ENCODE assay signal across 7 cellular contexts in genomic region chr3:51024765-51025681, GRCh38.
DNase-seq lines count a peak whose midpoint lies in the region; ATAC-seq, FAIRE-seq and TF ChIP-seq lines count a peak whose summit lies in the region.

No MANE protein-coding gene starts in this region.

- no peaks in the 10 kb centered on the region for H3K36me3 ChIP-seq in H1 (ENCODE audit: control insufficient read depth in 2 of 4, insufficient read depth in 4 of 4, low read length in 3 of 4)
- no peaks in the 10 kb centered on the region for H3K36me3 ChIP-seq in smooth muscle cell (ENCODE audit: low read depth)

- H4K91ac ChIP-seq in H1 (replicated peaks; ENCODE audit: insufficient read length, low read length) = no peak overlapping the region

- POLR2A ChIA-PET in activated CD4-positive, alpha-beta T cell treated with anti-CD3 and anti-CD28 coated beads for 36 hours (lab: Charles Lee) = interaction anchor here (0.6 kb wide), 1 partner anchor 618 kb away, joined by 3 read pairs; no protein-coding TSS in a partner anchor
- POLR2A ChIA-PET in H1 (lab: Charles Lee; ENCODE audit: partially characterized antibody) = no interaction called here

- peaks cover 38% of the 10 kb centered on the region for H3K4me1 Mint-ChIP-seq in activated CD4-positive, alpha-beta T cell treated with anti-CD3 and anti-CD28 coated beads for 36 hours
- no peaks in the 10 kb centered on the region for H3K4me1 Mint-ChIP-seq in chondrocyte (ENCODE audit: low read depth)

- peak; percentile 87 for DNase-seq in Jurkat, Clone E6-1 (ENCODE audit: low read depth, low spot score)
- DNase-seq in activated CD4-positive, alpha-beta T cell treated with anti-CD3 and anti-CD28 coated beads for 36 hours = peak; percentile 77
- no peak for DNase-seq in H1 (ENCODE audit: low read depth in 1 of 2, low spot score in 2 of 2)
- DNase-seq in stimulated activated CD4-positive, alpha-beta T cell treated with anti-CD3 and anti-CD28 coated beads, TNF-alpha, amount 100 ng/mL, for 24 hours (ENCODE audit: low read depth in 3 of 3) = peak; percentile 30 to 60 (median 38)
- DNase-seq in NCI-H345 (lab: John Stamatoyannopoulos, UW) = no peak
- no peak for DNase-seq in chondrocyte (ENCODE audit: low spot score)
- no peak for DNase-seq in smooth muscle cell (lab: John Stamatoyannopoulos, UW; ENCODE audit: unreplicated experiment)

- TF ChIP-seq CTCF in H1 (IDR thresholded peaks at IDR 0.05; ENCODE audit: control extremely low read depth in 1 of 3, insufficient read depth in 1 of 3, low read depth in 1 of 3, low read length in 3 of 3) (no peak), chondrocyte (IDR thresholded peaks at IDR 0.05) (no peak), smooth muscle cell (IDR thresholded peaks at IDR 0.05; ENCODE audit: borderline replicate concordance, insufficient read depth, poor library complexity, severe bottlenecking) (no peak)

- no peak overlapping the region for H4K5ac ChIP-seq in H1 (ENCODE audit: insufficient read length, low read depth, low read length)

- H3K27me3 Mint-ChIP-seq in activated CD4-positive, alpha-beta T cell treated with anti-CD3 and anti-CD28 coated beads for 36 hours = no peaks in the 10 kb centered on the region
- H3K27me3 Mint-ChIP-seq in chondrocyte (ENCODE audit: low read depth) = no peaks in the 10 kb centered on the region

- no peak overlapping the region for H3K56ac ChIP-seq in H1 (replicated peaks; ENCODE audit: insufficient read length, low read depth, low read length)

- no peak overlapping the region for H2AK5ac ChIP-seq in H1 (ENCODE audit: low read depth, low read length)

- no peak overlapping the region for H2BK20ac ChIP-seq in H1 (ENCODE audit: low read length)

- FAIRE-seq in H1 (lab: Jason Lieb, UNC) = no peak

- H3K4me1 ChIP-seq in H1 (replicated peaks in 1 of 4; ENCODE audit: control insufficient read depth in 3 of 4, insufficient read depth in 4 of 4, low read length in 3 of 4) = peaks cover 0 to 6% (median 1%) of the 10 kb centered on the region in 4 experiments; a peak in 2 of 7 replicates
- no peaks in the 10 kb centered on the region for H3K4me1 ChIP-seq in smooth muscle cell (ENCODE audit: low read depth)

- peaks cover 2% of the 10 kb centered on the region for H3K36me3 Mint-ChIP-seq in activated CD4-positive, alpha-beta T cell treated with anti-CD3 and anti-CD28 coated beads for 36 hours (ENCODE audit: low read depth)
- H3K36me3 Mint-ChIP-seq in chondrocyte (ENCODE audit: low read depth) = no peaks in the 10 kb centered on the region

- H2BK12ac ChIP-seq in H1 (ENCODE audit: low read depth, low read length) = no peak overlapping the region

- H3K4me3 ChIP-seq in Jurkat, Clone E6-1 (ENCODE audit: low read length) = peak overlapping the region; percentile 34
- H3K4me3 ChIP-seq in H1 (ENCODE audit: extremely low read depth in 1 of 4, insufficient read depth in 2 of 4, low read depth in 3 of 4, low read length in 4 of 4) (no peak overlapping the region), smooth muscle cell (no peak overlapping the region)

- no peak for TF ChIP-seq EP300 in H1 (IDR thresholded peaks at IDR 0.05; ENCODE audit: borderline replicate concordance in 1 of 2, low read depth in 2 of 2, low read length in 2 of 2)

- H4K8ac ChIP-seq in H1 (ENCODE audit: extremely low read depth, insufficient read depth, low read length) = no peak overlapping the region

- H3K18ac ChIP-seq in H1 (ENCODE audit: extremely low read depth, low read length) = peak overlapping the region; percentile 48; the same call in 1 of the 2 replicates

- TF ChIP-seq RAD21 in H1 (IDR thresholded peaks at IDR 0.05 in 1 of 2, conservative IDR thresholded peaks at IDR 0.05 in 1 of 2; ENCODE audit: low read depth in 2 of 2, low read length in 2 of 2) = no peak

- H3K9me3 ChIP-seq in H1 (ENCODE audit: insufficient read depth in 2 of 2, low read depth in 1 of 2, low read length in 1 of 2) (peaks cover 3 to 5% of the 10 kb centered on the region in 2 experiments; a peak in 1 of 4 replicates), smooth muscle cell (replicated peaks; ENCODE audit: low read depth) (no peaks in the 10 kb centered on the region)

- H3K4ac ChIP-seq in H1 (replicated peaks; ENCODE audit: insufficient read length, low read depth, low read length) = peak overlapping the region; percentile 53

- H3K23me2 ChIP-seq in H1 (ENCODE audit: low read depth, low read length) = no peaks in the 10 kb centered on the region; the same call in 1 of the 2 replicates

- H3K9ac ChIP-seq in H1 (replicated peaks in 1 of 4; ENCODE audit: extremely low read depth in 1 of 4, low read depth in 3 of 4, low read length in 3 of 4) = no peak overlapping the region
- H3K9ac ChIP-seq in smooth muscle cell (ENCODE audit: low read depth) = no peak overlapping the region

- intact Hi-C loops in activated CD4-positive, alpha-beta T cell treated with anti-CD3 and anti-CD28 coated beads for 36 hours (cut with DNase I, micrococcal nuclease) = no loop called here

- WGBS in H1 (ENCODE audit: extremely low coverage in 1 of 2, insufficient coverage in 1 of 2, insufficient read length in 1 of 2, insufficient replicate concordance in 2 of 2, low coverage in 1 of 2, low lambda C conversion rate in 2 of 2, missing lambda C conversion rate in 1 of 2), 2 experiments = 77% methylated on average over 10 of the region's 10 CpGs; no CpG with 5 or more reads in 1 of the 2 experiments
- WGBS in smooth muscle cell (ENCODE audit: low lambda C conversion rate) = 63% methylated on average over 10 of the region's 10 CpGs

- CTCF ChIA-PET in activated CD4-positive, alpha-beta T cell treated with anti-CD3 and anti-CD28 coated beads for 36 hours (lab: Charles Lee) = interaction anchor here (1.2 to 1.6 kb wide), 3 partner anchors 27 to 53 kb away, joined by 3 to 4 read pairs (median 3); no protein-coding TSS in a partner anchor
- CTCF ChIA-PET in H1 (lab: Charles Lee; ENCODE audit: partially characterized antibody) = interaction anchor here (1.6 kb wide), 1 partner anchor 46 kb away, joined by 3 read pairs; no protein-coding TSS in a partner anchor

- no peak overlapping the region; the same call in 1 of the 2 replicates for H2BK15ac ChIP-seq in H1 (ENCODE audit: low read length)

- H3K79me2 ChIP-seq in H1 (ENCODE audit: control insufficient read depth in 1 of 2, insufficient read depth in 2 of 2, low read length in 2 of 2) (no peaks in the 10 kb centered on the region), smooth muscle cell (ENCODE audit: low read depth) (no peaks in the 10 kb centered on the region)

- no peaks in the 10 kb centered on the region; the same call in 1 of the 2 replicates for H3K79me1 ChIP-seq in H1 (ENCODE audit: low read depth, low read length)

- no peak overlapping the region for H2BK5ac ChIP-seq in H1 (ENCODE audit: low read depth, low read length)

- no peaks in the 10 kb centered on the region for H3F3A ChIP-seq in smooth muscle cell (ENCODE audit: low read depth)

- H4K20me1 ChIP-seq in H1 (replicated peaks in 1 of 2; ENCODE audit: control insufficient read depth in 1 of 2, insufficient read depth in 2 of 2, low read length in 2 of 2) (peaks cover 0 to 1% of the 10 kb centered on the region in 2 experiments), smooth muscle cell (ENCODE audit: low read depth) (no peaks in the 10 kb centered on the region)

- ATAC-seq in activated CD4-positive, alpha-beta T cell treated with anti-CD3 and anti-CD28 coated beads for 36 hours = peak; percentile 94

- H2AFZ ChIP-seq in H1 (ENCODE audit: low read length) (no peak overlapping the region), smooth muscle cell (ENCODE audit: low read depth) (no peak overlapping the region)

- no peak overlapping the region for H3K4me2 ChIP-seq in H1 (ENCODE audit: insufficient read depth in 1 of 2, low read depth in 2 of 2, low read length in 2 of 2)
- H3K4me2 ChIP-seq in smooth muscle cell = no peak overlapping the region

- no peak overlapping the region for H3K14ac ChIP-seq in H1 (ENCODE audit: insufficient read length)

- peak overlapping the region; percentile 85 for H3K27ac Mint-ChIP-seq in activated CD4-positive, alpha-beta T cell treated with anti-CD3 and anti-CD28 coated beads for 36 hours
- H3K27ac Mint-ChIP-seq in chondrocyte (ENCODE audit: unreplicated experiment) = no peak overlapping the region

- peaks cover 6% of the 10 kb centered on the region for H3K9me3 Mint-ChIP-seq in activated CD4-positive, alpha-beta T cell treated with anti-CD3 and anti-CD28 coated beads for 36 hours (ENCODE audit: low read depth)
- H3K9me3 Mint-ChIP-seq in chondrocyte (ENCODE audit: low read depth) = peaks cover 17% of the 10 kb centered on the region

- H3K27me3 ChIP-seq in H1 (replicated peaks in 1 of 4; ENCODE audit: control insufficient read depth in 3 of 4, extremely low read depth in 1 of 4, insufficient read depth in 3 of 4, low read length in 3 of 4) (no peaks in the 10 kb centered on the region), smooth muscle cell (ENCODE audit: low read depth) (no peaks in the 10 kb centered on the region)

- no peak overlapping the region for H2BK120ac ChIP-seq in H1 (replicated peaks; ENCODE audit: low read depth, low read length)

- H3K4me3 Mint-ChIP-seq in activated CD4-positive, alpha-beta T cell treated with anti-CD3 and anti-CD28 coated beads for 36 hours = peak overlapping the region; percentile 45
- no peak overlapping the region for H3K4me3 Mint-ChIP-seq in chondrocyte (ENCODE audit: unreplicated experiment)

- no peak overlapping the region for H3K27ac ChIP-seq in H1 (ENCODE audit: low read depth, low read length)
- H3K27ac ChIP-seq in smooth muscle cell (ENCODE audit: low read depth) = no peak overlapping the region

- TF ChIP-seq POLR2A in H1 (IDR thresholded peaks at IDR 0.05; ENCODE audit: control extremely low read depth in 1 of 2, low read depth in 2 of 2, low read length in 2 of 2) = no peak

- H3K23ac ChIP-seq in H1 (ENCODE audit: insufficient read length) = no peak overlapping the region

TF ChIP-seq in H1, 55 proteins besides CTCF, POLR2A, EP300 and RAD21:
- no peak for TF ChIP-seq PHF8 (conservative IDR thresholded peaks at IDR 0.05; ENCODE audit: low read depth, low read length)
- TF ChIP-seq USF2 (IDR thresholded peaks at IDR 0.05; ENCODE audit: low read length) = peak; percentile 24; the same call in 1 of the 2 replicates

Comparison
In these comparisons a context has a peak if more than half of its experiments do, and no peak if none do; other contexts are left out.
1. DNase-seq: peak in Jurkat, Clone E6-1 (single experiment), activated CD4-positive, alpha-beta T cell treated with anti-CD3 and anti-CD28 coated beads for 36 hours (single experiment) and stimulated activated CD4-positive, alpha-beta T cell treated with anti-CD3 and anti-CD28 coated beads, TNF-alpha, amount 100 ng/mL, for 24 hours (3 of 3); none in H1 (0 of 2), NCI-H345 (single experiment), chondrocyte (single experiment) and smooth muscle cell (single experiment).